ENCODE assay signal across 11 cellular contexts in the genomic region with DNA sequence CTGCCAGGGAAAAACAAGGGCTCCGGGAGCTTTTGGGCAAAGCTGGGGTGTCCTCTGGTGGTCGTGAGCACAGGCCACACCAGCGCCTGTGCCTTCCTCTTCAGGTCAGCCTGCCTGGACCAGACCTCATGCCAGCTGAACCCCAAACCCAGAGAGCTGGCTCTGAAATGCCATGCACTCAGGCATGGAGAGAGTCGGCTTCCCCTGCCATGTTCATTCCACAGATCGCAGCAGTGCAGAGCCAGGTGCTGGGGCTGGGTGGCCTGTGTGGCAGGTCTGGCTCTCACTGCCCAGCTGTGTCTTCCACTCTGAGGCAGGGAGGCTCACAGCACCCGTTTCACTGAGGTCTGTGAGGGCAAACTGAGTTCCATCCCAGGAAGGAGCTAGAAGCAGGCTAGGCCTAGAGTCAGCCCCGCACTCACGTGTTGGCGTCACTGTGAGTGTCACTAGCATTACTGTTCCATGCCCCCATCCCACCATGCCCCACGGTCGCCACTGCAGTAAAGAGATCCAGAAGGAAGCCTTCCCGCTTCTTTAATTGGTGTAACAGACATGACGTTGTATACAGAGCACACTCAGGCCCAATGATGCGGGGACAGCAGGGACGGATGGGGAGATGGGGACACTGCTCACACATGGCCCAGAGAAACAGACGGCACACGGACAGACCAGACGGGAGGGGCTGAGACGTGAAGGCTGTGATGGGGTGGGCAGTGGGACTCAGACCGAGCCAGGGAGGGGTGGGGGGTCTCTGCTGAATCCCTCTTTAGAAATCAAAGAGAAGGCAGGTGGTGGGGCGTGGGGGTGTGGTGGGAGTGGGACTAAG. TPM values are rescaled to one million over a fixed set of nuclear protein-coding genes. Genes with fewer than 3 reads are reported as not detected.
DNase-seq lines count a peak whose midpoint lies in the region; ATAC-seq, FAIRE-seq and TF ChIP-seq lines count a peak whose summit lies in the region.
"Had no signal": no experiment of that assay in that cellular context is flagged by ENCODE, and none has a peak within 500 bp of the region (broad histone marks: within the 10 kb centered on the region; RNA-seq: fewer than 3 reads in every experiment).

No MANE protein-coding gene starts in this region.

- peaks cover 3 to 7% of the 10 kb centered on the region in 2 donors for H3K36me3 ChIP-seq in kidney (ENCODE audit: control insufficient read depth in 1 of 2, insufficient read depth in 2 of 2, low read length in 2 of 2)
- H3K36me3 ChIP-seq in stomach smooth muscle (ENCODE audit: control insufficient read depth in 2 of 2, insufficient read depth in 2 of 2, low read length in 2 of 2) = peaks cover 11 to 22% of the 10 kb centered on the region in 2 donors

- peaks cover 63% of the 10 kb centered on the region for H3K36me3 Mint-ChIP-seq in activated T-cell treated with anti-CD3 and anti-CD28 coated beads, Interleukin-2, amount 50 U/mL, for 24 hours (ENCODE audit: low read depth)
- H3K36me3 Mint-ChIP-seq in activated CD8-positive, alpha-beta T cell treated with anti-CD3 and anti-CD28 coated beads for 36 hours (ENCODE audit: low read depth) = peaks cover 26% of the 10 kb centered on the region

- POLR2A ChIA-PET in activated CD8-positive, alpha-beta T cell treated with anti-CD3 and anti-CD28 coated beads for 36 hours (lab: Charles Lee) = interaction anchor here (0.6 to 1.4 kb wide), 5 partner anchors 8 to 250 kb away, joined by 3 to 4 read pairs (median 4); partner anchors contain the start of gene MPHOSPH9

- H3K4me1 Mint-ChIP-seq in activated T-cell treated with anti-CD3 and anti-CD28 coated beads, Interleukin-2, amount 50 U/mL, for 24 hours (ENCODE audit: low read depth) = peaks cover 47% of the 10 kb centered on the region
- peaks cover 40% of the 10 kb centered on the region for H3K4me1 Mint-ChIP-seq in activated CD8-positive, alpha-beta T cell treated with anti-CD3 and anti-CD28 coated beads for 36 hours (ENCODE audit: low read depth)

- no peak for FAIRE-seq in kidney (lab: Jason Lieb, UNC)
- FAIRE-seq: bronchial epithelial cell had no signal

- no peak for TF ChIP-seq CTCF in activated CD8-positive, alpha-beta T cell treated with anti-CD3 and anti-CD28 coated beads for 36 hours (IDR thresholded peaks at IDR 0.05)
- no peak for TF ChIP-seq CTCF in kidney (IDR thresholded peaks at IDR 0.05; ENCODE audit: borderline replicate concordance, extremely low read depth, insufficient read depth)

- H3K4me3 ChIP-seq in kidney (ENCODE audit: low read length in 2 of 2) (no peak overlapping the region), stomach smooth muscle (ENCODE audit: low read length in 2 of 2) (no peak overlapping the region)

- CTCF ChIA-PET in activated CD8-positive, alpha-beta T cell treated with anti-CD3 and anti-CD28 coated beads for 36 hours (lab: Charles Lee) = interaction anchor here (0.9 kb wide), 2 partner anchors 31 to 189 kb away, joined by 3 read pairs; no protein-coding TSS in a partner anchor

- no peaks in the 10 kb centered on the region for H3K27me3 ChIP-seq in stomach smooth muscle (ENCODE audit: control insufficient read depth in 1 of 2, insufficient read depth in 2 of 2, low read length in 2 of 2)

- DNase-seq in activated T-cell treated with anti-CD3 and anti-CD28 coated beads, Interleukin-2, amount 50 U/mL, for 24 hours = no peak
- DNase-seq in activated T-cell treated with anti-CD3 and anti-CD28 coated beads, Interleukin-2, amount 50 U/mL, for 48 hours = no peak
- no peak for DNase-seq in activated CD8-positive, alpha-beta T cell treated with anti-CD3 and anti-CD28 coated beads for 36 hours
- DNase-seq in kidney (peak; percentile 45), NCI-H82 (lab: John Stamatoyannopoulos, UW) (no peak), erythroblast (lab: John Stamatoyannopoulos, UW) (no peak), OCI-M2 (lab: John Stamatoyannopoulos, UW; ENCODE audit: unreplicated experiment) (no peak)
- DNase-seq: MM.1S had no signal

- TF ChIP-seq POLR2A in erythroblast (IDR thresholded peaks at IDR 0.05; ENCODE audit: low read length) = no peak

- no peaks in the 10 kb centered on the region for H3K9me3 Mint-ChIP-seq in activated T-cell treated with anti-CD3 and anti-CD28 coated beads, Interleukin-2, amount 50 U/mL, for 24 hours
- no peaks in the 10 kb centered on the region for H3K9me3 Mint-ChIP-seq in activated CD8-positive, alpha-beta T cell treated with anti-CD3 and anti-CD28 coated beads for 36 hours

- H3K4me1 ChIP-seq in kidney (ENCODE audit: control insufficient read depth in 1 of 2, insufficient read depth in 1 of 2, low read depth in 1 of 2, low read length in 2 of 2) (peaks cover 19 to 49% of the 10 kb centered on the region in 2 donors), stomach smooth muscle (ENCODE audit: control insufficient read depth, insufficient read depth, low read length) (peaks cover 65% of the 10 kb centered on the region)

- no peak for ATAC-seq in activated CD8-positive, alpha-beta T cell treated with anti-CD3 and anti-CD28 coated beads for 36 hours
- ATAC-seq: activated CD4-positive, CD25-positive, alpha-beta regulatory T cell treated with anti-CD3 and anti-CD28 coated beads, Interleukin-2, amount 50 U/mL, for 24 hours had no signal

- no peaks in the 10 kb centered on the region for H3K9me3 ChIP-seq in kidney (ENCODE audit: control insufficient read depth in 1 of 2, low read length in 2 of 2)
- H3K9me3 ChIP-seq in stomach smooth muscle (ENCODE audit: control insufficient read depth in 2 of 2, low read length in 2 of 2) = no peaks in the 10 kb centered on the region

- H3K27ac Mint-ChIP-seq in activated T-cell treated with anti-CD3 and anti-CD28 coated beads, Interleukin-2, amount 50 U/mL, for 24 hours = peak overlapping the region; percentile 91
- H3K27ac Mint-ChIP-seq in activated CD8-positive, alpha-beta T cell treated with anti-CD3 and anti-CD28 coated beads for 36 hours = peak overlapping the region; percentile 85

- peak overlapping the region; percentile 93 for H3K4me3 Mint-ChIP-seq in activated T-cell treated with anti-CD3 and anti-CD28 coated beads, Interleukin-2, amount 50 U/mL, for 24 hours
- peak overlapping the region; percentile 92 for H3K4me3 Mint-ChIP-seq in activated CD8-positive, alpha-beta T cell treated with anti-CD3 and anti-CD28 coated beads for 36 hours

- intact Hi-C loops in activated CD8-positive, alpha-beta T cell treated with anti-CD3 and anti-CD28 coated beads for 36 hours (cut with micrococcal nuclease) = no loop called here
- intact Hi-C loops in kidney (cut with DNase I) = no loop called here

- H3K27ac ChIP-seq in kidney (ENCODE audit: low read depth in 2 of 2, low read length in 2 of 2) (peak overlapping the region; percentile 11 to 40), stomach smooth muscle (ENCODE audit: low read length) (peak overlapping the region; percentile 41)

- H3K9ac ChIP-seq in kidney (ENCODE audit: low read length in 2 of 2) = no peak overlapping the region
- H3K9ac ChIP-seq in stomach smooth muscle (ENCODE audit: low read length in 2 of 2) = peak overlapping the region in 1 of 2 donors; percentile 29

- no peaks in the 10 kb centered on the region for H3K27me3 Mint-ChIP-seq in activated T-cell treated with anti-CD3 and anti-CD28 coated beads, Interleukin-2, amount 50 U/mL, for 24 hours
- no peaks in the 10 kb centered on the region for H3K27me3 Mint-ChIP-seq in activated CD8-positive, alpha-beta T cell treated with anti-CD3 and anti-CD28 coated beads for 36 hours

RNA-seq across cellular contexts. Expression of gene ARL6IP4, which starts 2.7 kb away (rescaled TPM):
- 100 to 1,000 TPM; 174 to 180 TPM for total RNA-seq in activated CD8-positive, alpha-beta T cell treated with anti-CD3 and anti-CD28 coated beads for 36 hours
- total RNA-seq in kidney = 168 TPM
- polyA plus RNA-seq in kidney (ENCODE audit: insufficient read depth, low read depth, low replicate concordance) = 362 TPM

RNA-seq across cellular contexts. Expression of gene OGFOD2, which starts 8.1 kb away (rescaled TPM):
- 10 to 100 TPM; 27.1 to 31.5 TPM for total RNA-seq in activated CD8-positive, alpha-beta T cell treated with anti-CD3 and anti-CD28 coated beads for 36 hours
- total RNA-seq in kidney = 22.9 TPM
- 27.5 TPM for polyA plus RNA-seq in kidney (ENCODE audit: insufficient read depth, low read depth, low replicate concordance)

RNA-seq across cellular contexts. Expression of gene ABCB9, which starts 16.9 kb away (rescaled TPM):
- 1 to 10 TPM; 4.3 to 4.9 TPM for total RNA-seq in activated CD8-positive, alpha-beta T cell treated with anti-CD3 and anti-CD28 coated beads for 36 hours
- total RNA-seq in kidney = 7.6 TPM
- polyA plus RNA-seq in kidney (ENCODE audit: insufficient read depth, low read depth, low replicate concordance) = 4.6 TPM
